In genomic region chr11:68090287-68090686, GRCh38 we compare ENCODE assay signal across 1 cellular context.
TF ChIP-seq lines count a peak whose summit lies in the region.

No MANE protein-coding gene starts in this region.

TF ChIP-seq in A549, 52 proteins besides CTCF, POLR2A, EP300 and RAD21 (continued from another document):
- TF ChIP-seq ELK1 (IDR thresholded peaks at IDR 0.05; ENCODE audit: low read depth, low read length) (no peak), RCOR1 (IDR thresholded peaks at IDR 0.05; ENCODE audit: low read depth, low read length) (no peak), CBX8 (IDR thresholded peaks at IDR 0.05) (no peak), USF2 (IDR thresholded peaks at IDR 0.05) (no peak), CHD4 (IDR thresholded peaks at IDR 0.05; ENCODE audit: borderline replicate concordance) (no peak), BHLHE40 (IDR thresholded peaks at IDR 0.05; ENCODE audit: low read depth, low read length) (no peak), CHD2 (IDR thresholded peaks at IDR 0.05; ENCODE audit: low read length, partially characterized antibody) (no peak), ZC3H11A (IDR thresholded peaks at IDR 0.05) (no peak), HOXA7 (CRISPR knock-in tag; IDR thresholded peaks at IDR 0.05) (no peak), HEYL (CRISPR knock-in tag; IDR thresholded peaks at IDR 0.05) (no peak), NPAS2 (CRISPR knock-in tag; IDR thresholded peaks at IDR 0.05; ENCODE audit: borderline replicate concordance) (no peak), KDM5A (IDR thresholded peaks at IDR 0.05) (no peak), FOSB (CRISPR knock-in tag; IDR thresholded peaks at IDR 0.05) (no peak), EHMT2 (IDR thresholded peaks at IDR 0.05; ENCODE audit: low read depth) (no peak), HES2 (IDR thresholded peaks at IDR 0.05) (no peak)
TF ChIP-seq in A549: peak in this region for 0.
